Comparison of ENCODE assay signal across 21 cellular contexts in genomic region chr1:198295186-198295585, GRCh38.
"Had no signal": no experiment of that assay in that cellular context is flagged by ENCODE, and none has a peak within 500 bp of the region (broad histone marks: within the 10 kb centered on the region; RNA-seq: fewer than 3 reads in every experiment).

No MANE protein-coding gene starts in this region.

- DNase-seq: activated CD4-positive, alpha-beta T cell treated with anti-CD3 and anti-CD28 coated beads, Interleukin-2, amount 10 ng/mL, durations not matched to agents 7 days and 5 days; activated CD4-positive, CD25-positive, alpha-beta regulatory T cell; activated CD8-positive, alpha-beta T cell treated with anti-CD3 and anti-CD28 coated beads, Interleukin-2, amount 10 ng/mL, durations not matched to agents 7 days and 5 days; activated effector memory CD4-positive, alpha-beta T cell treated with Interleukin-2 at 50 U/mL for 16 hours; activated naive CD4-positive, alpha-beta T cell treated with anti-CD3 and anti-CD28 coated beads, Interleukin-2, amount 10 ng/mL, durations not matched to agents 7 days and 5 days; activated naive CD8-positive, alpha-beta T cell treated with anti-CD3 and anti-CD28 coated beads, Interleukin-2, amount 50 U/mL, for 24 hours; activated T-cell treated with anti-CD3 and anti-CD28 coated beads, Interleukin-2, amount 50 U/mL, for 48 hours; brain microvascular endothelial cell; central memory CD4-positive, alpha-beta T cell; colonic mucosa; effector CD4-positive, alpha-beta T cell; mesendoderm; natural killer cell; ovary; right lobe of liver; spleen; stimulated activated CD4-positive, alpha-beta T cell treated with anti-CD3 and anti-CD28 coated beads, Interleukin-4, amount 100 ng/mL, for 4 hours; T1000 had no signal

- H3K4me1 Mint-ChIP-seq: activated naive CD4-positive, alpha-beta T cell treated with anti-CD3 and anti-CD28 coated beads, Interleukin-2, amount 10 ng/mL, durations not matched to agents 7 days and 5 days; stimulated activated memory B cell treated with anti-CD40 and anti-IgM and Interleukin-4, amounts not matched to agents 10 μg/mL and 1 μg/mL and 100 μg/mL, for 72 hours had no signal

- H3K27me3 Mint-ChIP-seq: activated CD4-positive, alpha-beta T cell treated with anti-CD3 and anti-CD28 coated beads, Interleukin-2, amount 10 ng/mL, durations not matched to agents 7 days and 5 days; activated naive CD4-positive, alpha-beta T cell treated with anti-CD3 and anti-CD28 coated beads, Interleukin-2, amount 10 ng/mL, durations not matched to agents 7 days and 5 days; activated naive CD8-positive, alpha-beta T cell treated with anti-CD3 and anti-CD28 coated beads, Interleukin-2, amount 50 U/mL, for 24 hours; stimulated activated memory B cell treated with anti-CD40 and anti-IgM and Interleukin-4, amounts not matched to agents 10 μg/mL and 1 μg/mL and 100 μg/mL, for 72 hours had no signal

- H3K4me3 Mint-ChIP-seq: activated CD4-positive, alpha-beta T cell treated with anti-CD3 and anti-CD28 coated beads, Interleukin-2, amount 10 ng/mL, durations not matched to agents 7 days and 5 days; activated CD8-positive, alpha-beta T cell treated with anti-CD3 and anti-CD28 coated beads, Interleukin-2, amount 10 ng/mL, durations not matched to agents 7 days and 5 days; activated naive CD4-positive, alpha-beta T cell treated with anti-CD3 and anti-CD28 coated beads, Interleukin-2, amount 10 ng/mL, durations not matched to agents 7 days and 5 days; activated naive CD8-positive, alpha-beta T cell treated with anti-CD3 and anti-CD28 coated beads, Interleukin-2, amount 50 U/mL, for 24 hours; natural killer cell; stimulated activated memory B cell treated with anti-CD40 and anti-IgM and Interleukin-4, amounts not matched to agents 10 μg/mL and 1 μg/mL and 100 μg/mL, for 72 hours had no signal

- H3K4me3 ChIP-seq: colonic mucosa, ovary, right lobe of liver, spleen, thoracic aorta had no signal

- H3K27ac ChIP-seq: brain microvascular endothelial cell, colonic mucosa, ovary, right lobe of liver, spleen, thoracic aorta had no signal

- H3K4me1 ChIP-seq: colonic mucosa, right lobe of liver had no signal

- H3K9me3 Mint-ChIP-seq: activated CD4-positive, alpha-beta T cell treated with anti-CD3 and anti-CD28 coated beads, Interleukin-2, amount 10 ng/mL, durations not matched to agents 7 days and 5 days; activated naive CD4-positive, alpha-beta T cell treated with anti-CD3 and anti-CD28 coated beads, Interleukin-2, amount 10 ng/mL, durations not matched to agents 7 days and 5 days; activated naive CD8-positive, alpha-beta T cell treated with anti-CD3 and anti-CD28 coated beads, Interleukin-2, amount 50 U/mL, for 24 hours; natural killer cell; stimulated activated memory B cell treated with anti-CD40 and anti-IgM and Interleukin-4, amounts not matched to agents 10 μg/mL and 1 μg/mL and 100 μg/mL, for 72 hours had no signal

- ATAC-seq: activated CD8-positive, alpha-beta T cell treated with anti-CD3 and anti-CD28 coated beads, Interleukin-2, amount 10 ng/mL, durations not matched to agents 7 days and 5 days; activated naive CD8-positive, alpha-beta T cell treated with anti-CD3 and anti-CD28 coated beads, Interleukin-2, amount 50 U/mL, for 24 hours; esophagus mucosa; natural killer cell; right lobe of liver; stimulated activated memory B cell treated with anti-CD40 and anti-IgM and Interleukin-4, amounts not matched to agents 10 μg/mL and 1 μg/mL and 100 μg/mL, for 72 hours had no signal

- H3K36me3 ChIP-seq: colonic mucosa, ovary, thoracic aorta had no signal

- H3K36me3 Mint-ChIP-seq: natural killer cell had no signal

- H3K9me3 ChIP-seq: colonic mucosa, ovary, right lobe of liver, spleen, thoracic aorta had no signal

- H3K27me3 ChIP-seq: brain microvascular endothelial cell, colonic mucosa, ovary, right lobe of liver, spleen had no signal

- H3K27ac Mint-ChIP-seq: activated CD4-positive, alpha-beta T cell treated with anti-CD3 and anti-CD28 coated beads, Interleukin-2, amount 10 ng/mL, durations not matched to agents 7 days and 5 days; activated CD8-positive, alpha-beta T cell treated with anti-CD3 and anti-CD28 coated beads, Interleukin-2, amount 10 ng/mL, durations not matched to agents 7 days and 5 days; activated naive CD4-positive, alpha-beta T cell treated with anti-CD3 and anti-CD28 coated beads, Interleukin-2, amount 10 ng/mL, durations not matched to agents 7 days and 5 days; activated naive CD8-positive, alpha-beta T cell treated with anti-CD3 and anti-CD28 coated beads, Interleukin-2, amount 50 U/mL, for 24 hours; natural killer cell; stimulated activated memory B cell treated with anti-CD40 and anti-IgM and Interleukin-4, amounts not matched to agents 10 μg/mL and 1 μg/mL and 100 μg/mL, for 72 hours had no signal
